ENCODE assay signal across 10 cellular contexts in the genomic region with DNA sequence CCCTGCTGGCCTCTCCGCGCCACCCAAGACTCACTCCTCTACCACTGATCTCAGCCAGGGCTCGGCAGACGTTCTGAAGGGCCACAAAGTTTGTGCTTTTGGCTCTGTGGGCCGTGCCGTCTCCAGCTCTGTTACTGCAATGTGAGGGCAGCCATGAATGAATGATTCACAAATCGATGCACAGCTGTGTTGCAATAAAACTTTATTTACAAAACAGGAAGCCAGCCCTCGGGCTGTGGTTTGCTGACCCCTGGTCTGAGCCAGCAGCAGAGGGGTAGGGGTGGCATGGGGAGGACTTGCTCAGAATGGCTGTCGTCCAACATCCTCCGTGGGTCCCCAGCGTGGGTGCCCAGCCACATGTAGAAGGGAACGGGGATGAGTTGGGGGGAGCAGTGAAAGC.
DNase-seq lines count a peak whose midpoint lies in the region; ATAC-seq and TF ChIP-seq lines count a peak whose summit lies in the region.
"Had no signal": no experiment of that assay in that cellular context is flagged by ENCODE, and none has a peak within 500 bp of the region (broad histone marks: within the 10 kb centered on the region; RNA-seq: fewer than 3 reads in every experiment).

No MANE protein-coding gene starts in this region.

- no peaks in the 10 kb centered on the region for H3K9me3 ChIP-seq in BLaER1 treated with 17β-estradiol and CSF1 and Interleukin-3, amounts not matched to agents 10 nM and 100 nM (replicated peaks in 1 of 11)
- H3K9me3 ChIP-seq in WERI-Rb-1 (ENCODE audit: severe bottlenecking) (no peaks in the 10 kb centered on the region), T-helper 17 cell (ENCODE audit: control insufficient read depth, low read length, poor library complexity, severe bottlenecking) (no peaks in the 10 kb centered on the region)
- H3K9me3 ChIP-seq: Caco-2, SJSA1 had no signal

- peaks cover 0 to 66% (median 10%) of the 10 kb centered on the region in 11 experiments; a peak in 11 of 22 replicates for H4K20me1 ChIP-seq in BLaER1 treated with 17β-estradiol and CSF1 and Interleukin-3, amounts not matched to agents 10 nM and 100 nM

- peak; percentile 0 for ATAC-seq in left lobe of liver
- no peak for ATAC-seq in HG03571 (IDR thresholded peaks at IDR 0.05; ENCODE audit: unreplicated experiment)
- ATAC-seq in T-helper 17 cell = no peak

- H3K36me3 ChIP-seq in BLaER1 treated with 17β-estradiol and CSF1 and Interleukin-3, amounts not matched to agents 10 nM and 100 nM = no peaks in the 10 kb centered on the region
- H3K36me3 ChIP-seq in WERI-Rb-1 = peaks cover 89% of the 10 kb centered on the region

- H3K4me3 ChIP-seq in BLaER1 treated with 17β-estradiol and CSF1 and Interleukin-3, amounts not matched to agents 10 nM and 100 nM = no peak overlapping the region
- no peak overlapping the region for H3K4me3 ChIP-seq in WERI-Rb-1 (ENCODE audit: low read depth, low read length)
- H3K4me3 ChIP-seq: SJSA1 had no signal

- peak; percentile 41 for DNase-seq in MV-4-11 (lab: John Stamatoyannopoulos, UW)
- DNase-seq in WERI-Rb-1 = no peak
- DNase-seq in left lobe of liver (ENCODE audit: low spot score) = no peak
- no peak for DNase-seq in T-helper 17 cell
- DNase-seq in activated gamma-delta T cell (lab: John Stamatoyannopoulos, UW) = no peak

- peaks cover 53 to 84% (median 72%) of the 10 kb centered on the region in 11 experiments for H3K27me3 ChIP-seq in BLaER1 treated with 17β-estradiol and CSF1 and Interleukin-3, amounts not matched to agents 10 nM and 100 nM
- H3K27me3 ChIP-seq in WERI-Rb-1 (ENCODE audit: insufficient read depth, low read depth, severe bottlenecking) = no peaks in the 10 kb centered on the region
- H3K27me3 ChIP-seq: SJSA1 had no signal

- TF ChIP-seq CTCF in WERI-Rb-1 (IDR thresholded peaks at IDR 0.05; ENCODE audit: low read depth, low read length) = no peak

- H3K36me3 Mint-ChIP-seq in T-helper 17 cell (ENCODE audit: low read depth) = no peaks in the 10 kb centered on the region
- H3K36me3 Mint-ChIP-seq: CD8-positive, alpha-beta T cell had no signal

- H3K9ac ChIP-seq in BLaER1 treated with 17β-estradiol and CSF1 and Interleukin-3, amounts not matched to agents 10 nM and 100 nM = peak overlapping the region in 4 of 11 experiments; percentile 2 to 37 (median 20); a peak in 6 of 22 replicates

- H3K4me3 Mint-ChIP-seq in T-helper 17 cell = no peak overlapping the region
- H3K4me3 Mint-ChIP-seq: CD8-positive, alpha-beta T cell had no signal

- H3K4me1 ChIP-seq in BLaER1 treated with 17β-estradiol and CSF1 and Interleukin-3, amounts not matched to agents 10 nM and 100 nM = peaks cover 25 to 52% (median 37%) of the 10 kb centered on the region in 10 experiments
- H3K4me1 ChIP-seq: Caco-2 had no signal

- H3K27ac Mint-ChIP-seq in T-helper 17 cell = no peak overlapping the region
- H3K27ac Mint-ChIP-seq: CD8-positive, alpha-beta T cell had no signal

- peak overlapping the region; percentile 51 to 83 (median 70) for H3K4me2 ChIP-seq in BLaER1 treated with 17β-estradiol and CSF1 and Interleukin-3, amounts not matched to agents 10 nM and 100 nM

- H3K27ac ChIP-seq in BLaER1 treated with 17β-estradiol and CSF1 and Interleukin-3, amounts not matched to agents 10 nM and 100 nM = peak overlapping the region in 2 of 11 experiments; percentile 15 to 34; a peak in 3 of 22 replicates
- H3K27ac ChIP-seq in WERI-Rb-1 = 0 out of 2 replicates have a peak overlapping the region, but pooled peaks have one; percentile 11
- H3K27ac ChIP-seq: SJSA1 had no signal

- peaks cover 7% of the 10 kb centered on the region for H3K4me1 Mint-ChIP-seq in T-helper 17 cell

- H3K27me3 Mint-ChIP-seq in T-helper 17 cell = no peaks in the 10 kb centered on the region
